In the genomic region with DNA sequence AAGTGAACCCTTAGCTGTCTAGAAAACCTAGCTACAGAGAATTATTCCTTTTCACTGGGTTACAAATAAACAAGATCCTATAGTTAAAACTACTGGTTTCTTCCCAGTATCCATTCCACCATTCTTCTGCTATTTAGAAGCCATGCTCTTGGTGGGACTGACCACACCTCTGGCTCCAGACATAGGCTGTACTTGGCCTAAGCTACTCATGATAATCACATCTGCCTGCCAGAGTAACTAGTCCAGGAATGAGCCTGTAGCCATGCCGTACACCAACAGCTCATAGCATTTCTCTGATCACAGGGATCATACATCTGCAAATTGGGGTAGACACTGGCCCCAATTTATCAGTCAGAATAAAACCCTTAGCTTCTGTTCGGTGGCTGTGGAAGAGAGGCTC, we compare ENCODE assay signal across 30 cellular contexts.
"Had no signal": no experiment of that assay in that cellular context is flagged by ENCODE, and none has a peak within 500 bp of the region (broad histone marks: within the 10 kb centered on the region; RNA-seq: fewer than 3 reads in every experiment).

No MANE protein-coding gene starts in this region.

- H3K4me3 ChIP-seq: ascending aorta, cardiac muscle cell had no signal

- DNase-seq: activated B cell treated with CpG ODN at 0.5 μM for 24 hours; activated CD4-positive, alpha-beta memory T cell treated with anti-CD3 and anti-CD28 coated beads for 36 hours; activated CD4-positive, alpha-beta T cell treated with anti-CD3 and anti-CD28 coated beads for 4 hours; activated CD4-positive, alpha-beta T cell treated with anti-CD3 and anti-CD28 coated beads, Interleukin-2, amount 10 ng/mL, durations not matched to agents 24 days and 14 days; activated CD4-positive, alpha-beta T cell treated with anti-CD3 and anti-CD28 coated beads, Interleukin-2, amount 50 U/mL, for 1 hour; activated CD4-positive, alpha-beta T cell treated with anti-CD3 and anti-CD28 coated beads, Interleukin-2, amount 50 U/mL, for 4 hours; activated CD4-positive, CD25-positive, alpha-beta regulatory T cell treated with anti-CD3 and anti-CD28 coated beads, Interleukin-2, amount 50 U/mL, for 72 hours; activated CD8-positive, alpha-beta memory T cell treated with anti-CD3 and anti-CD28 coated beads, Interleukin-2, amount 50 U/mL, for 4 hours; activated CD8-positive, alpha-beta T cell treated with anti-CD3 and anti-CD28 coated beads for 36 hours; activated effector memory CD4-positive, alpha-beta T cell treated with anti-CD3 and anti-CD28 coated beads, Interleukin-2, amount 50 U/mL, for 16 hours; activated gamma-delta T cell treated with Interleukin-2 at 50 U/mL for 16 hours; activated naive CD4-positive, alpha-beta T cell; activated naive CD4-positive, alpha-beta T cell treated with anti-CD3 and anti-CD28 coated beads for 36 hours; activated naive CD4-positive, alpha-beta T cell treated with anti-CD3 and anti-CD28 coated beads, Interleukin-2, amount 50 U/mL, for 16 hours; activated naive CD8-positive, alpha-beta T cell treated with anti-CD3 and anti-CD28 coated beads for 36 hours; activated T-cell treated with anti-CD3 and anti-CD28 coated beads for 4 hours; activated T-cell treated with anti-CD3 and anti-CD28 coated beads, Interleukin-2, amount 50 U/mL, for 1 hour; activated T-cell treated with anti-CD3 and anti-CD28 coated beads, Interleukin-2, amount 50 U/mL, for 4 hours; activated T-cell treated with anti-CD3 and anti-CD28 coated beads, Interleukin-2, amount 50 U/mL, for 72 hours; amygdala; anterior cingulate cortex; caudate nucleus; cerebellar nuclear complex; T-helper 2 cell; T-helper 9 cell had no signal

- H3K4me1 ChIP-seq: ascending aorta had no signal

- H3K9me3 ChIP-seq: ascending aorta had no signal

- FAIRE-seq: bronchial epithelial cell, TTC549 had no signal

- H3K36me3 ChIP-seq: ascending aorta, cardiac muscle cell had no signal

- H3K27me3 ChIP-seq: ascending aorta, cardiac muscle cell had no signal

- H3K27ac ChIP-seq: ascending aorta, cardiac muscle cell, VCaP had no signal
